ENCODE assay signal across 1 cellular context in genomic region chr12:76375470-76375869, GRCh38.
TF ChIP-seq lines count a peak whose summit lies in the region.

No MANE protein-coding gene starts in this region.

TF ChIP-seq in HepG2, 621 proteins besides CTCF, POLR2A, EP300 and RAD21:
- TF ChIP-seq U2AF1 (optimal IDR thresholded peaks at IDR 0.05; ENCODE audit: low read depth, low read length) (no peak), EZH2 (conservative IDR thresholded peaks at IDR 0.05; ENCODE audit: low read depth, low read length) (no peak), PAX8 (CRISPR knock-in tag; IDR thresholded peaks at IDR 0.05; ENCODE audit: borderline replicate concordance) (no peak), ZNF572 (CRISPR knock-in tag; IDR thresholded peaks at IDR 0.05) (no peak), DNMT3B (CRISPR knock-in tag; conservative IDR thresholded peaks at IDR 0.05) (no peak), ARID2 (CRISPR knock-in tag; IDR thresholded peaks at IDR 0.05; ENCODE audit: borderline replicate concordance) (no peak), ZNF44 (CRISPR knock-in tag; IDR thresholded peaks at IDR 0.05) (no peak), HHEX (CRISPR knock-in tag; IDR thresholded peaks at IDR 0.05) (no peak), HOXA5 (CRISPR knock-in tag; IDR thresholded peaks at IDR 0.05) (no peak), PHF20 (CRISPR knock-in tag; IDR thresholded peaks at IDR 0.05) (no peak), HES4 (CRISPR knock-in tag; IDR thresholded peaks at IDR 0.05; ENCODE audit: borderline replicate concordance) (no peak), ZC3H4 (CRISPR knock-in tag; IDR thresholded peaks at IDR 0.05; ENCODE audit: borderline replicate concordance) (no peak), TRAFD1 (CRISPR knock-in tag; IDR thresholded peaks at IDR 0.05; ENCODE audit: borderline replicate concordance) (no peak), ZNF530 (CRISPR knock-in tag; IDR thresholded peaks at IDR 0.05; ENCODE audit: low read depth) (no peak), ARHGAP35 (CRISPR knock-in tag; IDR thresholded peaks at IDR 0.05; ENCODE audit: borderline replicate concordance) (no peak), ZNF563 (CRISPR knock-in tag; IDR thresholded peaks at IDR 0.05) (no peak)
- TF ChIP-seq, protein P1, sequence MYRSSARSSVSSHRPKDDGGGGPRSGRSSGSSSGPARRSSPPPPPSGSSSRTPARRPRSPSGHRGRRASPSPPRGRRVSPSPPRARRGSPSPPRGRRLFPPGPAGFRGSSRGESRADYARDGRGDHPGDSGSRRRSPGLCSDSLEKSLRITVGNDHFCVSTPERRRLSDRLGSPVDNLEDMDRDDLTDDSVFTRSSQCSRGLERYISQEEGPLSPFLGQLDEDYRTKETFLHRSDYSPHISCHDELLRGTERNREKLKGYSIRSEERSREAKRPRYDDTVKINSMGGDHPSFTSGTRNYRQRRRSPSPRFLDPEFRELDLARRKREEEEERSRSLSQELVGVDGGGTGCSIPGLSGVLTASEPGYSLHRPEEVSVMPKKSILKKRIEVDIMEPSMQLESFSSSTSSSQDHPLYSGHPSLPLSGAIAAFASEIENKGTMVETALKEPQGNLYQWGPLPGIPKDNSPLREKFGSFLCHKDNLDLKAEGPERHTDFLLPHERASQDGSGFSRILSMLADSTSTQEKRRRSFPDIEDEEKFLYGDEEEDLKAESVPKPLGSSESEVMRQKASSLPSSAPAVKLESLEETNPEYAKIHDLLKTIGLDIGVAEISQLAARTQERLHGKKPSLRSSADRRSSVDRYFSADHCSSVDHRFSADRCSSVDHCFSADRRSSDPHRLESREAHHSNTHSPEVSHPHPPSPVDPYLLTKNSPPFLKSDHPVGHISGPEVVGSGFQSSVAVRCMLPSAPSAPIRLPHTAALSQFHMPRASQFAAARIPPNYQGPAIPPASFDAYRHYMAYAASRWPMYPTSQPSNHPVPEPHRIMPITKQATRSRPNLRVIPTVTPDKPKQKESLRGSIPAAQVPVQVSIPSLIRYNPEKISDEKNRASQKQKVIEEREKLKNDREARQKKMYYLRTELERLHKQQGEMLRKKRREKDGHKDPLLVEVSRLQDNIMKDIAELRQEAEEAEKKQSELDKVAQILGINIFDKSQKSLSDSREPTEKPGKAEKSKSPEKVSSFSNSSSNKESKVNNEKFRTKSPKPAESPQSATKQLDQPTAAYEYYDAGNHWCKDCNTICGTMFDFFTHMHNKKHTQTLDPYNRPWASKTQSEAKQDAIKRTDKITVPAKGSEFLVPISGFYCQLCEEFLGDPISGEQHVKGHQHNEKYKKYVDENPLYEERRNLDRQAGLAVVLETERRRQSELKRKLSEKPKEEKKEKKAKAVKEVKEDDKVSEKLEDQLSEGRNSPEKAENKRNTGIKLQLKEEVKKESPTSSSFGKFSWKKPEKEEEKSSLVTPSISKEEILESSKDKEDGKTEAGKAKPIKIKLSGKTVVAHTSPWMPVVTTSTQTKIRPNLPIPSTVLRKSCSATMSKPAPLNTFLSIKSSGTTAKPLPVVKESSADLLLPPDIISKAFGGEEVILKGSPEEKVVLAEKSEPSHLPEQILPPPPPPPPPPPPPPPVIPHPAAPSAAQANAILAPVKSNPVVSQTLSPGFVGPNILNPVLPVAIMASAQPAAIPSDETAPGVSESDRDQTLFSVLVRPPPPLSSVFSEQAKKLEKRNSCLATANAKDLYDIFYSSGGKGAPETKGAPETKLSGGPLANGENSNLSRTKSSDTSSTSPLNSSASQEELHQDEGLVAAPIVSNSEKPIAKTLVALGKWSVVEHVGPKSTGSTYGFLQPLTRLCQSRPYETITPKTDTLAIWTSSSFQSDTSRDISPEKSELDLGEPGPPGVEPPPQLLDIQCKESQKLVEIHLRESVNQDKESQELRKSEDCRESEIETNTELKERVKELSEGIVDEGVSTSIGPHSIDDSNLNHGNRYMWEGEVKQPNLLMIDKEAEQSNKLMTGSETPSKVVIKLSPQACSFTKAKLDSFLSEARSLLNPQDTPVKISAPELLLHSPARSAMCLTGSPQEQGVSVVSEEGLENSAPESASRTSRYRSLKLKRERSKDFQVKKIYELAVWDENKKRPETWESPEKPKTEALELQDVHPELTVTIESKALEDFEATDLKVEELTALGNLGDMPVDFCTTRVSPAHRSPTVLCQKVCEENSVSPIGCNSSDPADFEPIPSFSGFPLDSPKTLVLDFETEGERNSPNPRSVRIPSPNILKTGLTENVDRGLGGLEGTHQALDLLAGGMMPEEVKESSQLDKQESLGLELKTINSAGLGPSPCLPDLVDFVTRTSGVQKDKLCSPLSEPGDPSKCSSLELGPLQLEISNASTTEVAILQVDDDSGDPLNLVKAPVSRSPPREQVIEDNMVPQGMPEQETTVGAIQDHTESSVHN (CRISPR knock-in tag; IDR thresholded peaks at IDR 0.05) = no peak
- TF ChIP-seq, protein P2, sequence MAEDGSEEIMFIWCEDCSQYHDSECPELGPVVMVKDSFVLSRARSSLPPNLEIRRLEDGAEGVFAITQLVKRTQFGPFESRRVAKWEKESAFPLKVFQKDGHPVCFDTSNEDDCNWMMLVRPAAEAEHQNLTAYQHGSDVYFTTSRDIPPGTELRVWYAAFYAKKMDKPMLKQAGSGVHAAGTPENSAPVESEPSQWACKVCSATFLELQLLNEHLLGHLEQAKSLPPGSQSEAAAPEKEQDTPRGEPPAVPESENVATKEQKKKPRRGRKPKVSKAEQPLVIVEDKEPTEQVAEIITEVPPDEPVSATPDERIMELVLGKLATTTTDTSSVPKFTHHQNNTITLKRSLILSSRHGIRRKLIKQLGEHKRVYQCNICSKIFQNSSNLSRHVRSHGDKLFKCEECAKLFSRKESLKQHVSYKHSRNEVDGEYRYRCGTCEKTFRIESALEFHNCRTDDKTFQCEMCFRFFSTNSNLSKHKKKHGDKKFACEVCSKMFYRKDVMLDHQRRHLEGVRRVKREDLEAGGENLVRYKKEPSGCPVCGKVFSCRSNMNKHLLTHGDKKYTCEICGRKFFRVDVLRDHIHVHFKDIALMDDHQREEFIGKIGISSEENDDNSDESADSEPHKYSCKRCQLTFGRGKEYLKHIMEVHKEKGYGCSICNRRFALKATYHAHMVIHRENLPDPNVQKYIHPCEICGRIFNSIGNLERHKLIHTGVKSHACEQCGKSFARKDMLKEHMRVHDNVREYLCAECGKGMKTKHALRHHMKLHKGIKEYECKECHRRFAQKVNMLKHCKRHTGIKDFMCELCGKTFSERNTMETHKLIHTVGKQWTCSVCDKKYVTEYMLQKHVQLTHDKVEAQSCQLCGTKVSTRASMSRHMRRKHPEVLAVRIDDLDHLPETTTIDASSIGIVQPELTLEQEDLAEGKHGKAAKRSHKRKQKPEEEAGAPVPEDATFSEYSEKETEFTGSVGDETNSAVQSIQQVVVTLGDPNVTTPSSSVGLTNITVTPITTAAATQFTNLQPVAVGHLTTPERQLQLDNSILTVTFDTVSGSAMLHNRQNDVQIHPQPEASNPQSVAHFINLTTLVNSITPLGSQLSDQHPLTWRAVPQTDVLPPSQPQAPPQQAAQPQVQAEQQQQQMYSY (CRISPR knock-in tag; IDR thresholded peaks at IDR 0.05) = no peak
